Comparison of ENCODE assay signal across 20 cellular contexts in the genomic region with DNA sequence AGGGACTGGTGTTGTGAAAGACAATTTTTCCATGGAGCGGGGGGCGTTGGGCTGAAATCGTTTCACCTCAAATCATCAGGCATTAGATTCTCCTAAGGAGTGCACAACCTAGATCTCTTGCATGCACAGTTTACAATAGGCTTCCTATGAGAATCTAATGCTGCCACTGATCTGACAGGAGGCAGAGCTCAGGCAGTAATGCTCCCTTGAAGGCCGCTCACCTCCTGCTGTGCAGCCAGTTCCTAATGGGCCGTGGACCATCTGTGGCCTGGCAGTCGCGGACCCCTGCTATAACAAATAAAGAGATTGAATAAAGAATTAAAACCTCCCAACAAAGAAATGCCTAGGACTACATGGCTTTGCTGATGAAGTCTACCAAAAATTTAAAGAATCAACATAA.
"Had no signal": no experiment of that assay in that cellular context is flagged by ENCODE, and none has a peak within 500 bp of the region (broad histone marks: within the 10 kb centered on the region; RNA-seq: fewer than 3 reads in every experiment).

No MANE protein-coding gene starts in this region.

- H3K4me3 Mint-ChIP-seq: activated CD4-positive, alpha-beta memory T cell treated with anti-CD3 and anti-CD28 coated beads for 36 hours; activated naive CD4-positive, alpha-beta T cell treated with anti-CD3 and anti-CD28 coated beads for 36 hours; natural killer cell; stimulated activated memory B cell treated with anti-CD40 and anti-IgM and Interleukin-4, amounts not matched to agents 10 μg/mL and 1 μg/mL and 100 μg/mL, for 72 hours had no signal

- H3K27ac ChIP-seq: body of pancreas, esophagus squamous epithelium, gastrocnemius medialis, transverse colon had no signal

- ATAC-seq: body of pancreas; gastrocnemius medialis; left ventricle myocardium superior; stimulated activated memory B cell treated with anti-CD40 and anti-IgM and Interleukin-4, amounts not matched to agents 10 μg/mL and 1 μg/mL and 100 μg/mL, for 72 hours had no signal

- H3K9me3 Mint-ChIP-seq: activated CD4-positive, alpha-beta memory T cell treated with anti-CD3 and anti-CD28 coated beads for 36 hours; activated naive CD4-positive, alpha-beta T cell treated with anti-CD3 and anti-CD28 coated beads for 36 hours; natural killer cell; stimulated activated memory B cell treated with anti-CD40 and anti-IgM and Interleukin-4, amounts not matched to agents 10 μg/mL and 1 μg/mL and 100 μg/mL, for 72 hours had no signal

- DNase-seq: activated CD4-positive, alpha-beta memory T cell treated with anti-CD3 and anti-CD28 coated beads for 36 hours; activated CD4-positive, alpha-beta T cell treated with anti-CD3 and anti-CD28 coated beads for 48 hours; activated naive CD4-positive, alpha-beta T cell treated with anti-CD3 and anti-CD28 coated beads for 36 hours; activated T-cell treated with anti-CD3 and anti-CD28 coated beads, Interleukin-2, amount 50 U/mL, for 48 hours; amygdala; body of pancreas; esophagus squamous epithelium; gastrocnemius medialis; head of caudate nucleus; hypothalamus; left ventricle myocardium superior; mammary epithelial cell; midbrain; natural killer cell; occipital lobe; small intestine; T1000; transverse colon had no signal

- H3K27me3 ChIP-seq: body of pancreas, dorsolateral prefrontal cortex, esophagus squamous epithelium, gastrocnemius medialis, transverse colon had no signal

- H3K4me1 ChIP-seq: esophagus squamous epithelium, transverse colon had no signal

- H3K9me3 ChIP-seq: body of pancreas, esophagus squamous epithelium, gastrocnemius medialis, transverse colon had no signal

- H3K27me3 Mint-ChIP-seq: activated CD4-positive, alpha-beta memory T cell treated with anti-CD3 and anti-CD28 coated beads for 36 hours; stimulated activated memory B cell treated with anti-CD40 and anti-IgM and Interleukin-4, amounts not matched to agents 10 μg/mL and 1 μg/mL and 100 μg/mL, for 72 hours had no signal

- H3K4me3 ChIP-seq: body of pancreas, dorsolateral prefrontal cortex, esophagus squamous epithelium, gastrocnemius medialis, transverse colon had no signal

- H3K27ac Mint-ChIP-seq: activated CD4-positive, alpha-beta memory T cell treated with anti-CD3 and anti-CD28 coated beads for 36 hours; activated naive CD4-positive, alpha-beta T cell treated with anti-CD3 and anti-CD28 coated beads for 36 hours; natural killer cell; stimulated activated memory B cell treated with anti-CD40 and anti-IgM and Interleukin-4, amounts not matched to agents 10 μg/mL and 1 μg/mL and 100 μg/mL, for 72 hours had no signal

- H3K36me3 Mint-ChIP-seq: activated CD4-positive, alpha-beta memory T cell treated with anti-CD3 and anti-CD28 coated beads for 36 hours; natural killer cell had no signal

- H3K36me3 ChIP-seq: esophagus squamous epithelium, gastrocnemius medialis, transverse colon had no signal
